Comparison of ENCODE assay signal across 19 cellular contexts in genomic region chr17:2563543-2563942, GRCh38.
"Had no signal": no experiment of that assay in that cellular context is flagged by ENCODE, and none has a peak within 500 bp of the region (broad histone marks: within the 10 kb centered on the region; RNA-seq: fewer than 3 reads in every experiment).

No MANE protein-coding gene starts in this region.

- H3K27me3 ChIP-seq: upper lobe of left lung had no signal

- H3K36me3 Mint-ChIP-seq: brain had no signal

- H3K9me3 Mint-ChIP-seq: activated CD4-positive, alpha-beta T cell treated with anti-CD3 and anti-CD28 coated beads, Interleukin-2, amount 10 ng/mL, durations not matched to agents 24 days and 14 days; activated T-cell treated with anti-CD3 and anti-CD28 coated beads, Interleukin-2, amount 50 U/mL, for 24 hours; activated T-helper 2 cell treated with anti-CD3 and anti-CD28 coated beads, Interferon-gamma antibody, Interleukin-2, Interleukin-4, amounts not matched to agents 10 μg/mL and 5 μg/mL and 100 μg/mL, durations not matched to agents 14 hours and 24 hours and 36 hours; central memory CD8-positive, alpha-beta T cell; neural crest cell; stimulated activated naive CD8-positive, alpha-beta T cell treated with anti-CD3 and anti-CD28 coated beads, Interleukin-15, amount 100 ng/mL, for 72 hours; T-helper 2 cell treated with Interferon-gamma antibody and Interleukin-4, amounts not matched to agents 5 μg/mL and 100 μg/mL, for 36 hours had no signal

- H3K27ac ChIP-seq: coronary artery, psoas muscle had no signal

- DNase-seq: activated CD4-positive, alpha-beta T cell treated with anti-CD3 and anti-CD28 coated beads, Interleukin-2, amount 10 ng/mL, durations not matched to agents 24 days and 14 days; activated CD4-positive, CD25-positive, alpha-beta regulatory T cell; activated CD8-positive, alpha-beta T cell treated with anti-CD3 and anti-CD28 coated beads for 36 hours; activated naive CD4-positive, alpha-beta T cell treated with anti-CD3 and anti-CD28 coated beads for 36 hours; activated T-cell treated with anti-CD3 and anti-CD28 coated beads, Interleukin-2, amount 50 U/mL, for 24 hours; hippocampal formation; psoas muscle; right cardiac atrium; SK-N-SH; stimulated activated CD4-positive, alpha-beta T cell treated with anti-CD3 and anti-CD28 coated beads, Interleukin-4, amount 100 ng/mL, for 1 hour; stimulated activated naive CD8-positive, alpha-beta T cell treated with anti-CD3 and anti-CD28 coated beads, Interleukin-15, amount 100 ng/mL, for 72 hours had no signal

- H3K9me3 ChIP-seq: psoas muscle, SK-N-SH had no signal

- H3K36me3 ChIP-seq: upper lobe of left lung had no signal

- H3K4me2 ChIP-seq: SK-N-SH had no signal

- H3K27me3 Mint-ChIP-seq: activated CD4-positive, alpha-beta T cell treated with anti-CD3 and anti-CD28 coated beads, Interleukin-2, amount 10 ng/mL, durations not matched to agents 24 days and 14 days; activated CD8-positive, alpha-beta T cell treated with anti-CD3 and anti-CD28 coated beads for 36 hours; activated T-cell treated with anti-CD3 and anti-CD28 coated beads, Interleukin-2, amount 50 U/mL, for 24 hours; brain; stimulated activated naive CD8-positive, alpha-beta T cell treated with anti-CD3 and anti-CD28 coated beads, Interleukin-15, amount 100 ng/mL, for 72 hours had no signal

- H3K4me3 Mint-ChIP-seq: activated CD4-positive, alpha-beta T cell treated with anti-CD3 and anti-CD28 coated beads, Interleukin-2, amount 10 ng/mL, durations not matched to agents 24 days and 14 days; activated CD8-positive, alpha-beta T cell treated with anti-CD3 and anti-CD28 coated beads for 36 hours; activated naive CD4-positive, alpha-beta T cell treated with anti-CD3 and anti-CD28 coated beads for 36 hours; activated T-cell treated with anti-CD3 and anti-CD28 coated beads, Interleukin-2, amount 50 U/mL, for 24 hours; brain; central memory CD8-positive, alpha-beta T cell; neural crest cell; stimulated activated naive CD8-positive, alpha-beta T cell treated with anti-CD3 and anti-CD28 coated beads, Interleukin-15, amount 100 ng/mL, for 72 hours; T-helper 2 cell treated with Interferon-gamma antibody and Interleukin-4, amounts not matched to agents 5 μg/mL and 100 μg/mL, for 36 hours had no signal

- H3K4me1 ChIP-seq: psoas muscle had no signal

- H3K9ac ChIP-seq: SK-N-SH had no signal

- H3K27ac Mint-ChIP-seq: activated CD4-positive, alpha-beta T cell treated with anti-CD3 and anti-CD28 coated beads, Interleukin-2, amount 10 ng/mL, durations not matched to agents 24 days and 14 days; activated CD8-positive, alpha-beta T cell treated with anti-CD3 and anti-CD28 coated beads for 36 hours; activated naive CD4-positive, alpha-beta T cell treated with anti-CD3 and anti-CD28 coated beads for 36 hours; activated T-cell treated with anti-CD3 and anti-CD28 coated beads, Interleukin-2, amount 50 U/mL, for 24 hours; activated T-helper 2 cell treated with anti-CD3 and anti-CD28 coated beads, Interferon-gamma antibody, Interleukin-2, Interleukin-4, amounts not matched to agents 10 μg/mL and 5 μg/mL and 100 μg/mL, durations not matched to agents 14 hours and 24 hours and 36 hours; stimulated activated naive CD8-positive, alpha-beta T cell treated with anti-CD3 and anti-CD28 coated beads, Interleukin-15, amount 100 ng/mL, for 72 hours; T-helper 2 cell treated with Interferon-gamma antibody and Interleukin-4, amounts not matched to agents 5 μg/mL and 100 μg/mL, for 36 hours had no signal

- H3K4me1 Mint-ChIP-seq: central memory CD8-positive, alpha-beta T cell had no signal

- H3K4me3 ChIP-seq: coronary artery, lung, psoas muscle, upper lobe of left lung had no signal
